In genomic region chr1:153195216-153195615, GRCh38 we compare ENCODE assay signal across 8 cellular contexts. TPM values are rescaled to one million over a fixed set of nuclear protein-coding genes. Genes with fewer than 3 reads are reported as not detected.
"Had no signal": no experiment of that assay in that cellular context is flagged by ENCODE, and none has a peak within 500 bp of the region (broad histone marks: within the 10 kb centered on the region; RNA-seq: fewer than 3 reads in every experiment).

No MANE protein-coding gene starts in this region.

- ATAC-seq: HepG2, K562 had no signal

- H3K4me3 ChIP-seq: K562 had no signal

- H3K27ac ChIP-seq: HL-60 had no signal

- DNase-seq: IMR-90, KBM-7 had no signal

RNA-seq across cellular contexts. Expression of gene LELP1, which starts 8.0 kb away (rescaled TPM):
- total RNA-seq: HepG2, HT-29, HT1080, IMR-90, K562 had no signal
- polyA plus RNA-seq: HepG2, IgD-negative memory B cell, IMR-90, K562 had no signal

RNA-seq across cellular contexts. Expression of gene PRR9, which starts 22.2 kb away (rescaled TPM):
- total RNA-seq: HepG2, HT-29, IMR-90 had no signal
- polyA plus RNA-seq: HepG2, IgD-negative memory B cell, IMR-90 had no signal

RNA-seq across cellular contexts. Expression of gene SPRR2G, which starts 44.5 kb away (rescaled TPM):
- total RNA-seq: HepG2, HT-29, HT1080, IMR-90, K562 had no signal
- polyA plus RNA-seq: HepG2, IgD-negative memory B cell, IMR-90, K562 had no signal
